35 cellular contexts compared by ENCODE assay signal in the genomic region with DNA sequence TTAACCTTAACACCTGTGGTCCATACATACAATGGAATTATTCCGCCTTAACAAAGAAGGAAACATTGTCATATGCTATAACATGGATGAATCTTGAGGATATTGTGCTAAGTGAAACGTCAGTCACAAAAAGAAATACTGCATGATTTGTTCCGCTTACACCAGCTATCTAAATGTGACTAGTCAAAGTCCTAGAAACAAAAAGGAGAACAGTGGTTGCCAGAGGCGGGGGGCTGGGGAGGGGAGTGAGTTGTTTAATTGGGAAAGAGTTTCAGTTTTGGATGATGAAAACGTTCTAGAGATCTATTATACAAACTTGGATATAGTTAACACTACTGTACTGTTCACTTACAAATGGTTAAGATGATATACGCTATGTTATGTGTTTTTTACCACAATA.
DNase-seq lines count a peak whose midpoint lies in the region; ATAC-seq, FAIRE-seq and TF ChIP-seq lines count a peak whose summit lies in the region.
"Had no signal": no experiment of that assay in that cellular context is flagged by ENCODE, and none has a peak within 500 bp of the region (broad histone marks: within the 10 kb centered on the region; RNA-seq: fewer than 3 reads in every experiment).

No MANE protein-coding gene starts in this region.

- no peak for TF ChIP-seq CTCF in HepG2 (CRISPR knock-in tag; IDR thresholded peaks at IDR 0.05)
- TF ChIP-seq CTCF in right lobe of liver (IDR thresholded peaks at IDR 0.05), result no peak
- TF ChIP-seq CTCF in endodermal cell (conservative IDR thresholded peaks at IDR 0.05), result no peak
- no peak for TF ChIP-seq CTCF in stomach (IDR thresholded peaks at IDR 0.05)

- no peak overlapping the region for H3K27ac ChIP-seq in HepG2 (ENCODE audit: extremely low read length, insufficient read depth, low read length)
- H3K27ac ChIP-seq in right lobe of liver, result no peak overlapping the region
- H3K27ac ChIP-seq in endodermal cell (ENCODE audit: low read depth, low read length), result no peak overlapping the region
- H3K27ac ChIP-seq in stomach, result no peak overlapping the region
- H3K27ac ChIP-seq: A549, parathyroid adenoma, right atrium auricular region, RWPE1, testis had no signal

- in situ Hi-C loops in HepG2 (cut with HindIII; ENCODE audit: extremely low pct_ligation_motif_present, low pct_unique_long_range_greater_than_20kb), result no loop called here

- peak overlapping the region; percentile 39 for H3K27ac Mint-ChIP-seq in endodermal cell
- H3K27ac Mint-ChIP-seq: activated naive CD4-positive, alpha-beta T cell treated with anti-CD3 and anti-CD28 coated beads, Interleukin-2, amount 50 U/mL, for 24 hours; activated T-helper 2 cell treated with anti-CD3 and anti-CD28 coated beads, Interferon-gamma antibody, Interleukin-2, Interleukin-4, amounts not matched to agents 10 μg/mL and 5 μg/mL and 100 μg/mL, durations not matched to agents 14 hours and 24 hours and 36 hours; immature natural killer cell had no signal

- H3K36me3 Mint-ChIP-seq in endodermal cell (ENCODE audit: low read depth), result no peaks in the 10 kb centered on the region
- H3K36me3 Mint-ChIP-seq: activated naive CD4-positive, alpha-beta T cell treated with anti-CD3 and anti-CD28 coated beads, Interleukin-2, amount 50 U/mL, for 24 hours; CD4-positive, alpha-beta memory T cell; immature natural killer cell had no signal

- H3K4me3 ChIP-seq in HepG2 (replicated peaks in 1 of 3; ENCODE audit: insufficient read depth in 1 of 3, low read depth in 2 of 3, low read length in 3 of 3), result no peak overlapping the region
- H3K4me3 ChIP-seq in right lobe of liver, result no peak overlapping the region
- no peak overlapping the region for H3K4me3 ChIP-seq in endodermal cell (ENCODE audit: low read length)
- H3K4me3 ChIP-seq in stomach, result no peak overlapping the region
- H3K4me3 ChIP-seq: A549, breast epithelium, right atrium auricular region, testis had no signal

- H3K4me2 ChIP-seq in HepG2 (ENCODE audit: low read depth, low read length), result no peak overlapping the region
- H3K4me2 ChIP-seq: A549 had no signal

- no peaks in the 10 kb centered on the region for H3K9me3 ChIP-seq in HepG2 (ENCODE audit: low read length)
- no peaks in the 10 kb centered on the region for H3K9me3 ChIP-seq in right lobe of liver
- H3K9me3 ChIP-seq in endodermal cell (ENCODE audit: control insufficient read depth, low read length), result no peaks in the 10 kb centered on the region
- no peaks in the 10 kb centered on the region for H3K9me3 ChIP-seq in stomach
- H3K9me3 ChIP-seq: A549, breast epithelium, right atrium auricular region, testis had no signal

- intact Hi-C loops in HepG2 (cut with micrococcal nuclease; ENCODE audit: unreplicated experiment), result no loop called here
- intact Hi-C loops in right lobe of liver (cut with DNase I), result no loop called here
- intact Hi-C loops in stomach (cut with DNase I; ENCODE audit: low total_unique reads), result no loop called here

- H3K4me3 Mint-ChIP-seq in endodermal cell, result no peak overlapping the region
- H3K4me3 Mint-ChIP-seq: activated naive CD4-positive, alpha-beta T cell treated with anti-CD3 and anti-CD28 coated beads, Interleukin-2, amount 50 U/mL, for 24 hours; CD4-positive, alpha-beta memory T cell; immature natural killer cell; neural crest cell had no signal

- H3K4me1 ChIP-seq in HepG2 (ENCODE audit: insufficient read depth, low read length), result peaks cover 98% of the 10 kb centered on the region
- H3K4me1 ChIP-seq in right lobe of liver, result peaks cover 0 to 30% (median 11%) of the 10 kb centered on the region in 4 donors
- H3K4me1 ChIP-seq in endodermal cell (ENCODE audit: control insufficient read depth, insufficient read depth, low read length), result peaks cover 17% of the 10 kb centered on the region
- peaks cover 3 to 59% (median 29%) of the 10 kb centered on the region in 4 donors for H3K4me1 ChIP-seq in stomach

- no peak overlapping the region for H2AFZ ChIP-seq in HepG2 (ENCODE audit: low read length)
- H2AFZ ChIP-seq: parathyroid adenoma had no signal

- H4K20me1 ChIP-seq in HepG2 (ENCODE audit: insufficient read depth, low read length), result peaks cover 30% of the 10 kb centered on the region

- H3K36me3 ChIP-seq in HepG2 (replicated peaks in 1 of 2; ENCODE audit: control insufficient read depth in 1 of 2, insufficient read depth in 2 of 2, low read length in 2 of 2) (no peaks in the 10 kb centered on the region; a peak in 2 of 5 replicates), right lobe of liver (no peaks in the 10 kb centered on the region), endodermal cell (ENCODE audit: control insufficient read depth, insufficient read depth, low read length) (no peaks in the 10 kb centered on the region), stomach (no peaks in the 10 kb centered on the region)
- H3K36me3 ChIP-seq: breast epithelium, right atrium auricular region had no signal

- TF ChIP-seq EP300 in HepG2 (IDR thresholded peaks at IDR 0.05; ENCODE audit: low read depth in 2 of 2, low read length in 2 of 2) (no peak), HepG2 (CRISPR knock-in tag; IDR thresholded peaks at IDR 0.05; ENCODE audit: borderline replicate concordance) (no peak), stomach (IDR thresholded peaks at IDR 0.05) (no peak)

- WGBS in HepG2 (ENCODE audit: low lambda C conversion rate), result 94% methylated on average over 6 of the region's 6 CpGs
- WGBS in right lobe of liver (ENCODE audit: insufficient coverage, low coverage, low lambda C conversion rate, missing lambda C conversion rate), result 55% methylated on average over 6 of the region's 6 CpGs
- WGBS in endodermal cell (ENCODE audit: insufficient coverage in 1 of 2, insufficient read length in 1 of 2), 2 experiments, result 90 to 97% methylated on average over 4 to 6 of the region's 6 CpGs
- 69 to 87% (median 84%) methylated on average over 6 of the region's 6 CpGs for WGBS in stomach, 5 donors

- H3K9ac ChIP-seq in HepG2 (ENCODE audit: insufficient read depth, low read depth, low read length) (no peak overlapping the region), endodermal cell (ENCODE audit: extremely low read depth, low read length, poor library complexity, severe bottlenecking) (no peak overlapping the region)
- H3K9ac ChIP-seq: parathyroid adenoma had no signal

- ATAC-seq in HepG2 (no peak), right lobe of liver (no peak), GM18520 (IDR thresholded peaks at IDR 0.05; ENCODE audit: unreplicated experiment) (no peak)
- ATAC-seq: left colon had no signal

- peaks cover 94% of the 10 kb centered on the region for H3K79me2 ChIP-seq in HepG2 (ENCODE audit: insufficient read depth, low read length)

- H3K9me3 Mint-ChIP-seq in endodermal cell, result no peaks in the 10 kb centered on the region
- H3K9me3 Mint-ChIP-seq: activated naive CD4-positive, alpha-beta T cell treated with anti-CD3 and anti-CD28 coated beads, Interleukin-2, amount 50 U/mL, for 24 hours; activated T-helper 2 cell treated with anti-CD3 and anti-CD28 coated beads, Interferon-gamma antibody, Interleukin-2, Interleukin-4, amounts not matched to agents 10 μg/mL and 5 μg/mL and 100 μg/mL, durations not matched to agents 14 hours and 24 hours and 36 hours; CD4-positive, alpha-beta memory T cell; immature natural killer cell; neural crest cell had no signal

- TF ChIP-seq POLR2A in HepG2 (IDR thresholded peaks at IDR 0.05; ENCODE audit: insufficient read depth in 1 of 2, low read depth in 2 of 2, low read length in 2 of 2) (no peak), right lobe of liver (IDR thresholded peaks at IDR 0.05) (no peak), stomach (IDR thresholded peaks at IDR 0.05) (no peak)

- no TSS peak for BruUV-seq in HepG2 (replicated peaks; lab: Mats Ljungman, UMichigan)

- H3K27me3 ChIP-seq in HepG2 (ENCODE audit: control insufficient read depth in 1 of 2, insufficient read depth in 2 of 2, low read length in 2 of 2), result no peaks in the 10 kb centered on the region
- no peaks in the 10 kb centered on the region for H3K27me3 ChIP-seq in right lobe of liver
- H3K27me3 ChIP-seq in endodermal cell (ENCODE audit: control insufficient read depth, insufficient read depth, low read length, poor library complexity, severe bottlenecking), result no peaks in the 10 kb centered on the region
- no peaks in the 10 kb centered on the region for H3K27me3 ChIP-seq in stomach
- H3K27me3 ChIP-seq: breast epithelium, right atrium auricular region, testis had no signal

- H3K4me1 Mint-ChIP-seq in endodermal cell, result peaks cover 55% of the 10 kb centered on the region

- POLR2A ChIA-PET in HepG2 (lab: Yijun Ruan, JAX), result no interaction called here

- no peaks in the 10 kb centered on the region for H3K27me3 Mint-ChIP-seq in endodermal cell (ENCODE audit: insufficient read depth)
- H3K27me3 Mint-ChIP-seq: activated naive CD4-positive, alpha-beta T cell treated with anti-CD3 and anti-CD28 coated beads, Interleukin-2, amount 50 U/mL, for 24 hours; CD4-positive, alpha-beta memory T cell had no signal

- no peak for TF ChIP-seq RAD21 in HepG2 (CRISPR knock-in tag; IDR thresholded peaks at IDR 0.05)

- CTCF ChIA-PET in HepG2 (lab: Yijun Ruan, JAX; ENCODE audit: low intra/inter-chr PET ratio, low total read pairs), result no interaction called here

- no peak for DNase-seq in HepG2 (ENCODE audit: low spot score)
- no peak for DNase-seq in right lobe of liver
- DNase-seq in OCI-M1 (lab: John Stamatoyannopoulos, UW), result peak; percentile 14
- no peak for DNase-seq in endodermal cell
- no peak for DNase-seq in RCC 7860 (ENCODE audit: low spot score)
- DNase-seq in foreskin melanocyte, result no peak
- DNase-seq in stomach, result no peak
- DNase-seq: AML-193; amygdala; CD4-positive, alpha-beta memory T cell; DND-41; GOT3; immature natural killer cell; KBM-7; left colon; mammary epithelial cell; NCI-H1436; NCI-H2081 treated with DMSO at 0.1 percent for 48 hours; NCI-H226; NCI-H526 treated with DMSO at 0.1 percent for 48 hours; stimulated activated CD4-positive, alpha-beta T cell treated with anti-CD3 and anti-CD28 coated beads, Interleukin-1b, Interleukin-23, amount 100 ng/mL, for 48 hours; stimulated activated naive CD4-positive, alpha-beta T cell treated with Interleukin-2 at 50 U/mL for 16 hours; T-helper 2 cell; testis had no signal

- FAIRE-seq in HepG2 (lab: Jason Lieb, UNC) (no peak), RCC 7860 (lab: Jason Lieb, UNC) (no peak)
- FAIRE-seq: A549, colon, D721Med had no signal

TF ChIP-seq in HepG2, 621 proteins besides CTCF, POLR2A, EP300 and RAD21:
- TF ChIP-seq ZFP37 (CRISPR knock-in tag; IDR thresholded peaks at IDR 0.05; ENCODE audit: borderline replicate concordance), result no peak
- peak; percentile 1 for TF ChIP-seq RBM22 (optimal IDR thresholded peaks at IDR 0.05; ENCODE audit: low read length)
